ENCODE assay signal across 22 cellular contexts in genomic region chr11:130219148-130219547, GRCh38. TPM values are rescaled to one million over a fixed set of nuclear protein-coding genes. Genes with fewer than 3 reads are reported as not detected.
DNase-seq lines count a peak whose midpoint lies in the region; ATAC-seq, FAIRE-seq and TF ChIP-seq lines count a peak whose summit lies in the region.
"Had no signal": no experiment of that assay in that cellular context is flagged by ENCODE, and none has a peak within 500 bp of the region (broad histone marks: within the 10 kb centered on the region; RNA-seq: fewer than 3 reads in every experiment).

No MANE protein-coding gene starts in this region.

- peak; percentile 5 for DNase-seq in activated CD8-positive, alpha-beta memory T cell treated with anti-CD3 and anti-CD28 coated beads for 24 hours
- DNase-seq in activated CD8-positive, alpha-beta memory T cell treated with anti-CD3 and anti-CD28 coated beads, Interleukin-2, amount 50 U/mL, for 4 hours: no peak
- DNase-seq in kidney (peak; percentile 37), mesenteric fat pad (ENCODE audit: low spot score) (peak; percentile 57), natural killer cell (no peak), NCI-H1092 (lab: John Stamatoyannopoulos, UW) (no peak)
- DNase-seq: AML-193; CD4-positive, alpha-beta T cell; DMS153; DMS79 treated with DMSO at 0.1 percent for 48 hours; GF-D8; HFFc6 had no signal

- no peak for FAIRE-seq in kidney (lab: Jason Lieb, UNC)
- FAIRE-seq: A549, H54, HepG2 had no signal

- H3K9me3 ChIP-seq in kidney (ENCODE audit: control insufficient read depth in 1 of 2, low read length in 2 of 2): no peaks in the 10 kb centered on the region
- H3K9me3 ChIP-seq: A549, Caco-2 had no signal

- no peak overlapping the region for H3K4me3 Mint-ChIP-seq in natural killer cell
- H3K4me3 Mint-ChIP-seq: CD4-positive, alpha-beta T cell; GM23338; HFFc6 had no signal

- H3K9ac ChIP-seq in kidney (ENCODE audit: low read length in 2 of 2): no peak overlapping the region

- no peaks in the 10 kb centered on the region for H3K27me3 Mint-ChIP-seq in natural killer cell (ENCODE audit: low read depth in 2 of 2)
- H3K27me3 Mint-ChIP-seq: CD4-positive, alpha-beta T cell had no signal

- TF ChIP-seq CTCF in kidney (IDR thresholded peaks at IDR 0.05; ENCODE audit: borderline replicate concordance, extremely low read depth, insufficient read depth) (no peak), natural killer cell (IDR thresholded peaks at IDR 0.05) (no peak)

- intact Hi-C loops in kidney (cut with DNase I) (no loop called here), natural killer cell (cut with micrococcal nuclease) (no loop called here)

- H3K27ac ChIP-seq in kidney (ENCODE audit: low read depth in 2 of 2, low read length in 2 of 2): no peak overlapping the region
- H3K27ac ChIP-seq: 22Rv1, A549, C4-2B had no signal

- H3K4me1 Mint-ChIP-seq in natural killer cell: peaks cover 25 to 26% of the 10 kb centered on the region in 2 donors

- no peaks in the 10 kb centered on the region for H3K36me3 Mint-ChIP-seq in natural killer cell

- no peak overlapping the region for H3K4me3 ChIP-seq in kidney (ENCODE audit: low read length in 2 of 2)
- H3K4me3 ChIP-seq: A549, GM23338 had no signal

- H3K4me1 ChIP-seq in kidney (ENCODE audit: control insufficient read depth in 1 of 2, insufficient read depth in 1 of 2, low read depth in 1 of 2, low read length in 2 of 2): peaks cover 0 to 8% of the 10 kb centered on the region in 2 donors
- H3K4me1 ChIP-seq: A549 had no signal

- no peaks in the 10 kb centered on the region for H3K36me3 ChIP-seq in kidney (ENCODE audit: control insufficient read depth in 1 of 2, insufficient read depth in 2 of 2, low read length in 2 of 2)

- H3K27ac Mint-ChIP-seq in natural killer cell: no peak overlapping the region
- H3K27ac Mint-ChIP-seq: CD4-positive, alpha-beta T cell; GM23338; HFFc6 had no signal

- ATAC-seq in natural killer cell: no peak
- ATAC-seq in HG02884 (IDR thresholded peaks at IDR 0.05; ENCODE audit: unreplicated experiment): no peak
- ATAC-seq: A549, GM23338, HCT116, HepG2 had no signal

- no peaks in the 10 kb centered on the region for H3K9me3 Mint-ChIP-seq in natural killer cell
- H3K9me3 Mint-ChIP-seq: CD4-positive, alpha-beta T cell; GM23338; HFFc6 had no signal

RNA-seq across cellular contexts. Expression of gene ST14, which starts 59.6 kb away (rescaled TPM):
- total RNA-seq in kidney (139 TPM), mesenteric fat pad (13.3 TPM), natural killer cell (1 to 10 TPM in 2 of 3 donors, under 1 TPM in 1; 0.61 to 1.9 (median 1.0) TPM)
- 59.3 TPM for polyA plus RNA-seq in kidney (ENCODE audit: insufficient read depth, low read depth, low replicate concordance)
- total RNA-seq: HFFc6 had no signal
- polyA plus RNA-seq: BJ had no signal

Comparison
In these comparisons a context has a peak if more than half of its experiments do, and no peak if none do; other contexts are left out.
1. DNase-seq: peak in activated CD8-positive, alpha-beta memory T cell treated with anti-CD3 and anti-CD28 coated beads for 24 hours (single experiment), kidney (single experiment) and mesenteric fat pad (single experiment); none in activated CD8-positive, alpha-beta memory T cell treated with anti-CD3 and anti-CD28 coated beads, Interleukin-2, amount 50 U/mL, for 4 hours (single experiment), natural killer cell (single experiment) and NCI-H1092 (single experiment).